26 cellular contexts compared by ENCODE assay signal in the genomic region with DNA sequence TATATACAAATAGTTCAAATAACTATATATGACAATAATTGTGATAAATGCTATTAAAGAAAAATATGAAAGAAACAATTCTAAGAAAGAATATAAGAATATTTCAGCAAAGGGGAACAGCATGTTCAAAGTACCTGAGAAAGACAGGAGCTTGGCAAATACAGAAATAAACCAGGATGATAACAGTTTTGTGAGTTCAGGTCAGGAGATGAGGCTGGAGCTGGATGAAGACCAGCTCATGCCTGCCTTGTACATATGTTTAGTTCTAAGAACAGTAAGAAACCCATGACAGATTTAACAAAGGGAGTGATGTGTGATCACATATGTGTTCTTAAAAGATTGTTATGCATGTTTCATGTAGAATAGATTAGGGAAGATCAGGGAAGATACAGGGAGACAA.
A peak's percentile ranks its signal among the peaks of the same experiment; 100 is the strongest.
DNase-seq lines count a peak whose midpoint lies in the region; ATAC-seq, FAIRE-seq and TF ChIP-seq lines count a peak whose summit lies in the region.
"Had no signal": no experiment of that assay in that cellular context is flagged by ENCODE, and none has a peak within 500 bp of the region (broad histone marks: within the 10 kb centered on the region; RNA-seq: fewer than 3 reads in every experiment).

No MANE protein-coding gene starts in this region.

- peaks cover 3% of the 10 kb centered on the region for H3K4me1 Mint-ChIP-seq in memory B cell
- H3K4me1 Mint-ChIP-seq: CD14-positive monocyte; CD8-positive, alpha-beta memory T cell had no signal

- H3K79me1 ChIP-seq in trophoblast cell (ENCODE audit: low read length): no peaks in the 10 kb centered on the region

- H3K4me3 Mint-ChIP-seq in memory B cell: no peak overlapping the region
- H3K4me3 Mint-ChIP-seq: CD14-positive monocyte; CD4-positive, alpha-beta T cell; CD8-positive, alpha-beta memory T cell; HFFc6 had no signal

- H3K14ac ChIP-seq in trophoblast cell (ENCODE audit: low read length): no peak overlapping the region

- no peak overlapping the region for H4K91ac ChIP-seq in trophoblast cell (ENCODE audit: low read depth, low read length)

- DNase-seq in right lobe of liver (no peak), HepG2 (ENCODE audit: low spot score) (no peak), memory B cell (ENCODE audit: low spot score in 2 of 2) (no peak), trophoblast cell (no peak), HUDEP-2 (lab: John Stamatoyannopoulos, UW; ENCODE audit: unreplicated experiment in 76 of 76) (no peak), 8988T (no peak)
- DNase-seq: ACHN; AML-193; BE2C; CD4-positive, alpha-beta T cell; CD8-positive, alpha-beta memory T cell; DMS53; DMS79 treated with DMSO at 0.1 percent for 48 hours; GF-D8; GOT3; HFFc6 had no signal

- no peak overlapping the region for H3K23ac ChIP-seq in trophoblast cell (ENCODE audit: low read length)

- no peak overlapping the region for H2BK12ac ChIP-seq in trophoblast cell (ENCODE audit: low read length)

- in situ Hi-C loops in HepG2 (cut with HindIII; ENCODE audit: extremely low pct_ligation_motif_present, low pct_unique_long_range_greater_than_20kb): no loop called here

- H4K12ac ChIP-seq in trophoblast cell (ENCODE audit: low read depth, low read length): no peak overlapping the region

- H2AK5ac ChIP-seq in trophoblast cell (ENCODE audit: low read length): no peak overlapping the region

- H3K27me3 ChIP-seq in right lobe of liver (no peaks in the 10 kb centered on the region), HepG2 (ENCODE audit: control insufficient read depth in 1 of 2, insufficient read depth in 2 of 2, low read length in 2 of 2) (no peaks in the 10 kb centered on the region), trophoblast cell (ENCODE audit: insufficient read depth, low read length) (no peaks in the 10 kb centered on the region)
- H3K27me3 ChIP-seq: BE2C; BLaER1 treated with 17β-estradiol and CSF1 and Interleukin-3, amounts not matched to agents 10 nM and 100 nM had no signal

- intact Hi-C loops in right lobe of liver (cut with DNase I) (no loop called here), HepG2 (cut with micrococcal nuclease; ENCODE audit: unreplicated experiment) (no loop called here)

- H3K4me2 ChIP-seq in HepG2 (ENCODE audit: low read depth, low read length): no peak overlapping the region
- no peak overlapping the region for H3K4me2 ChIP-seq in trophoblast cell (ENCODE audit: low read length)
- H3K4me2 ChIP-seq: A549; BLaER1 treated with 17β-estradiol and CSF1 and Interleukin-3, amounts not matched to agents 10 nM and 100 nM had no signal

- peaks cover 10% of the 10 kb centered on the region for H3K36me3 Mint-ChIP-seq in memory B cell

- H4K8ac ChIP-seq in trophoblast cell (ENCODE audit: low read depth, low read length): no peak overlapping the region

- no peaks in the 10 kb centered on the region for H3K27me3 Mint-ChIP-seq in memory B cell
- H3K27me3 Mint-ChIP-seq: CD4-positive, alpha-beta T cell; CD8-positive, alpha-beta memory T cell had no signal

- H4K20me1 ChIP-seq in HepG2 (ENCODE audit: insufficient read depth, low read length): no peaks in the 10 kb centered on the region
- H4K20me1 ChIP-seq: BLaER1 treated with 17β-estradiol and CSF1 and Interleukin-3, amounts not matched to agents 10 nM and 100 nM had no signal

- TF ChIP-seq CTCF in right lobe of liver (IDR thresholded peaks at IDR 0.05) (no peak), HepG2 (CRISPR knock-in tag; IDR thresholded peaks at IDR 0.05) (no peak)

- TF ChIP-seq EP300 in HepG2 (IDR thresholded peaks at IDR 0.05; ENCODE audit: low read depth in 2 of 2, low read length in 2 of 2) (no peak), HepG2 (CRISPR knock-in tag; IDR thresholded peaks at IDR 0.05; ENCODE audit: borderline replicate concordance) (no peak)

- H3K4ac ChIP-seq in trophoblast cell (ENCODE audit: low read depth, low read length): no peak overlapping the region

- ATAC-seq in right lobe of liver (peak; percentile 56 to 62 (median 60)), HepG2 (no peak), memory B cell (ENCODE audit: low read depth) (no peak), HG02798 (IDR thresholded peaks at IDR 0.05; ENCODE audit: poor library complexity, unreplicated experiment) (no peak)
- ATAC-seq: A549 had no signal

- H2AFZ ChIP-seq in HepG2 (ENCODE audit: low read length): no peak overlapping the region
- no peak overlapping the region for H2AFZ ChIP-seq in trophoblast cell (ENCODE audit: insufficient read depth, low read length, poor library complexity)

- H3K9me3 Mint-ChIP-seq in memory B cell: no peaks in the 10 kb centered on the region
- H3K9me3 Mint-ChIP-seq: CD14-positive monocyte; CD4-positive, alpha-beta T cell; CD8-positive, alpha-beta memory T cell; HFFc6 had no signal

- H3K36me3 ChIP-seq in right lobe of liver (no peaks in the 10 kb centered on the region), HepG2 (replicated peaks in 1 of 2; ENCODE audit: control insufficient read depth in 1 of 2, insufficient read depth in 2 of 2, low read length in 2 of 2) (no peaks in the 10 kb centered on the region; a peak in 3 of 5 replicates), trophoblast cell (ENCODE audit: control insufficient read depth in 1 of 2, insufficient read depth in 2 of 2, low read length in 2 of 2) (peaks cover 0 to 2% of the 10 kb centered on the region in 2 experiments)
- H3K36me3 ChIP-seq: BE2C had no signal

- POLR2A ChIA-PET in HepG2 (lab: Yijun Ruan, JAX): no interaction called here

- peak overlapping the region; percentile 7 for H3K27ac Mint-ChIP-seq in memory B cell
- H3K27ac Mint-ChIP-seq: CD4-positive, alpha-beta T cell; HFFc6 had no signal

- H3K27ac ChIP-seq in right lobe of liver (peak overlapping the region in 2 of 3 donors; percentile 74 to 76), HepG2 (ENCODE audit: extremely low read length, insufficient read depth, low read length) (no peak overlapping the region), trophoblast cell (ENCODE audit: low read depth, low read length) (no peak overlapping the region)
- H3K27ac ChIP-seq: 22Rv1; A549; BLaER1 treated with 17β-estradiol and CSF1 and Interleukin-3, amounts not matched to agents 10 nM and 100 nM had no signal

- TF ChIP-seq RAD21 in HepG2 (CRISPR knock-in tag; IDR thresholded peaks at IDR 0.05): no peak

- peaks cover 0 to 28% (median 11%) of the 10 kb centered on the region in 4 donors for H3K4me1 ChIP-seq in right lobe of liver
- no peaks in the 10 kb centered on the region for H3K4me1 ChIP-seq in HepG2 (ENCODE audit: insufficient read depth, low read length)
- no peaks in the 10 kb centered on the region for H3K4me1 ChIP-seq in trophoblast cell (ENCODE audit: control insufficient read depth in 1 of 2, insufficient read depth in 2 of 2, low read length in 2 of 2)
- H3K4me1 ChIP-seq: A549; BE2C; BLaER1 treated with 17β-estradiol and CSF1 and Interleukin-3, amounts not matched to agents 10 nM and 100 nM; HAP-1 had no signal

- no peak overlapping the region for H2BK120ac ChIP-seq in trophoblast cell (ENCODE audit: insufficient read depth, low read length, poor library complexity)

- no TSS peak for BruUV-seq in HepG2 (replicated peaks; lab: Mats Ljungman, UMichigan)

- no peak overlapping the region for H3K18ac ChIP-seq in trophoblast cell (ENCODE audit: low read length)

- FAIRE-seq in HepG2 (lab: Jason Lieb, UNC) (no peak), islet of Langerhans (lab: Jason Lieb, UNC) (peak; percentile 51)
- FAIRE-seq: A549, GM12891, GM18507, H54 had no signal

- H3K9me3 ChIP-seq in right lobe of liver (no peaks in the 10 kb centered on the region), HepG2 (ENCODE audit: low read length) (no peaks in the 10 kb centered on the region), trophoblast cell (ENCODE audit: insufficient read depth, low read depth, low read length) (no peaks in the 10 kb centered on the region)
- H3K9me3 ChIP-seq: A549; BE2C; BLaER1 treated with 17β-estradiol and CSF1 and Interleukin-3, amounts not matched to agents 10 nM and 100 nM; HAP-1 had no signal

- H3K9ac ChIP-seq in HepG2 (ENCODE audit: insufficient read depth, low read depth, low read length): no peak overlapping the region
- H3K9ac ChIP-seq in trophoblast cell (ENCODE audit: low read length): no peak overlapping the region
- H3K9ac ChIP-seq: BLaER1 treated with 17β-estradiol and CSF1 and Interleukin-3, amounts not matched to agents 10 nM and 100 nM had no signal

- no peak overlapping the region for H3K4me3 ChIP-seq in right lobe of liver
- H3K4me3 ChIP-seq in HepG2 (replicated peaks in 1 of 3; ENCODE audit: insufficient read depth in 1 of 3, low read depth in 2 of 3, low read length in 3 of 3): no peak overlapping the region
- no peak overlapping the region for H3K4me3 ChIP-seq in trophoblast cell (ENCODE audit: low read depth, low read length)
- H3K4me3 ChIP-seq: A549; BLaER1 treated with 17β-estradiol and CSF1 and Interleukin-3, amounts not matched to agents 10 nM and 100 nM; HAP-1 had no signal

- H2BK5ac ChIP-seq in trophoblast cell (ENCODE audit: low read depth, low read length, poor library complexity): no peak overlapping the region

- CTCF ChIA-PET in HepG2 (lab: Yijun Ruan, JAX; ENCODE audit: low intra/inter-chr PET ratio, low total read pairs): no interaction called here

- H3K79me2 ChIP-seq in HepG2 (ENCODE audit: insufficient read depth, low read length): no peaks in the 10 kb centered on the region
- no peaks in the 10 kb centered on the region for H3K79me2 ChIP-seq in trophoblast cell (ENCODE audit: control insufficient read depth, insufficient read depth, low read length, poor library complexity)

- TF ChIP-seq POLR2A in right lobe of liver (IDR thresholded peaks at IDR 0.05) (no peak), HepG2 (IDR thresholded peaks at IDR 0.05; ENCODE audit: insufficient read depth in 1 of 2, low read depth in 2 of 2, low read length in 2 of 2) (no peak)

TF ChIP-seq in HepG2, 621 proteins besides CTCF, POLR2A, EP300 and RAD21:
- no peak for TF ChIP-seq SMC3 (IDR thresholded peaks at IDR 0.05; ENCODE audit: low read length)
- TF ChIP-seq CEBPG (CRISPR knock-in tag; IDR thresholded peaks at IDR 0.05): no peak
- TF ChIP-seq ZKSCAN5 (CRISPR knock-in tag; IDR thresholded peaks at IDR 0.05): no peak
- no peak for TF ChIP-seq HIVEP1 (CRISPR knock-in tag; IDR thresholded peaks at IDR 0.05)
TF ChIP-seq in HepG2: peak in this region for 0.

Comparison
In these comparisons a context has a peak if more than half of its experiments do, and no peak if none do; other contexts are left out.
1. ATAC-seq: peak in right lobe of liver (4 of 4); none in HepG2 (single experiment), memory B cell (single experiment) and HG02798 (single experiment).
2. H3K27ac ChIP-seq: peak in right lobe of liver (2 of 3); none in HepG2 (single experiment) and trophoblast cell (single experiment).